8 cellular contexts compared by ENCODE assay signal in genomic region chr17:16438173-16438556, GRCh38. TPM values are rescaled to one million over a fixed set of nuclear protein-coding genes. Genes with fewer than 3 reads are reported as not detected.
A peak's percentile ranks its signal among the peaks of the same experiment; 100 is the strongest.
DNase-seq lines count a peak whose midpoint lies in the region; ATAC-seq and TF ChIP-seq lines count a peak whose summit lies in the region.

No MANE protein-coding gene starts in this region.

- ATAC-seq in stimulated activated naive CD8-positive, alpha-beta T cell treated with anti-CD3 and anti-CD28 coated beads, Interleukin-15, Interleukin-2, amounts not matched to agents 100 U/mL and 50 U/mL, for 24 hours, result no peak
- no peak for ATAC-seq in GM19397 (IDR thresholded peaks at IDR 0.05; ENCODE audit: unreplicated experiment)

- TF ChIP-seq CTCF in liver (IDR thresholded peaks at IDR 0.05; ENCODE audit: low read depth, low read length, missing input control), result no peak

- H3K27me3 Mint-ChIP-seq in stimulated activated naive CD8-positive, alpha-beta T cell treated with anti-CD3 and anti-CD28 coated beads, Interleukin-15, Interleukin-2, amounts not matched to agents 100 ng/mL and 50 ng/mL, for 24 hours, result peaks cover 3% of the 10 kb centered on the region
- H3K27me3 Mint-ChIP-seq in activated naive CD8-positive, alpha-beta T cell treated with anti-CD3 and anti-CD28 coated beads for 36 hours, result peaks cover 19% of the 10 kb centered on the region

- TF ChIP-seq RAD21 in liver (IDR thresholded peaks at IDR 0.05), result no peak

- 31% methylated on average over 8 of the region's 8 CpGs for whole genome bisulfite sequencing in liver
- WGBS in urinary bladder, result 13% methylated on average over 8 of the region's 8 CpGs

- peak overlapping the region in 1 of 2 donors; percentile 49 for H3K9ac ChIP-seq in liver (ENCODE audit: low read depth in 1 of 2, low read length in 2 of 2)

- peaks cover 50% of the 10 kb centered on the region for H3K36me3 Mint-ChIP-seq in stimulated activated naive CD8-positive, alpha-beta T cell treated with anti-CD3 and anti-CD28 coated beads, Interleukin-15, Interleukin-2, amounts not matched to agents 100 ng/mL and 50 ng/mL, for 24 hours (ENCODE audit: low read depth)
- H3K36me3 Mint-ChIP-seq in activated naive CD8-positive, alpha-beta T cell treated with anti-CD3 and anti-CD28 coated beads for 36 hours, result peaks cover 45% of the 10 kb centered on the region

- H3K27ac ChIP-seq in liver (ENCODE audit: low read depth in 1 of 2, low read length in 2 of 2) (peak overlapping the region; percentile 85), urinary bladder (ENCODE audit: low read depth) (peak overlapping the region; percentile 35)

- H3K4me3 ChIP-seq in liver (ENCODE audit: low read depth in 1 of 3, low read length in 3 of 3) (peak overlapping the region; percentile 10 to 57 (median 11)), urinary bladder (ENCODE audit: low read depth, low read length) (peak overlapping the region; percentile 88)

- no peaks in the 10 kb centered on the region for H3K9me3 Mint-ChIP-seq in stimulated activated naive CD8-positive, alpha-beta T cell treated with anti-CD3 and anti-CD28 coated beads, Interleukin-15, Interleukin-2, amounts not matched to agents 100 ng/mL and 50 ng/mL, for 24 hours
- H3K9me3 Mint-ChIP-seq in activated naive CD8-positive, alpha-beta T cell treated with anti-CD3 and anti-CD28 coated beads for 36 hours, result peaks cover 2% of the 10 kb centered on the region

- H3K9me3 ChIP-seq in liver (ENCODE audit: control insufficient read depth in 4 of 4, low read length in 3 of 4), result no peaks in the 10 kb centered on the region

- H3K4me1 ChIP-seq in liver (ENCODE audit: control insufficient read depth in 4 of 4, insufficient read depth in 4 of 4, low read length in 3 of 4) (peaks cover 6 to 29% (median 22%) of the 10 kb centered on the region in 4 donors), urinary bladder (ENCODE audit: insufficient read depth) (no peaks in the 10 kb centered on the region)

- no peak for DNase-seq in stimulated activated naive CD8-positive, alpha-beta T cell treated with anti-CD3 and anti-CD28 coated beads, Interleukin-15, Interleukin-2, amounts not matched to agents 100 U/mL and 50 U/mL, for 24 hours
- DNase-seq in activated naive CD8-positive, alpha-beta T cell treated with anti-CD3 and anti-CD28 coated beads for 36 hours, result no peak
- no peak for DNase-seq in AML-193 (lab: John Stamatoyannopoulos, UW)
- no peak for DNase-seq in stimulated activated CD4-positive, alpha-beta T cell treated with anti-CD3 and anti-CD28 coated beads, Interleukin-4, amount 100 ng/mL, for 4 hours

- H3K27me3 ChIP-seq in liver (ENCODE audit: control insufficient read depth in 4 of 4, insufficient read depth in 4 of 4, low read length in 3 of 4), result no peaks in the 10 kb centered on the region

- peak overlapping the region; percentile 99 for H3K4me3 Mint-ChIP-seq in stimulated activated naive CD8-positive, alpha-beta T cell treated with anti-CD3 and anti-CD28 coated beads, Interleukin-15, Interleukin-2, amounts not matched to agents 100 ng/mL and 50 ng/mL, for 24 hours
- H3K4me3 Mint-ChIP-seq in activated naive CD8-positive, alpha-beta T cell treated with anti-CD3 and anti-CD28 coated beads for 36 hours, result peak overlapping the region; percentile 99

- H3K36me3 ChIP-seq in liver (ENCODE audit: control insufficient read depth in 4 of 4, insufficient read depth in 3 of 4, low read depth in 1 of 4, low read length in 3 of 4) (peaks cover 8 to 25% (median 16%) of the 10 kb centered on the region in 4 donors), urinary bladder (ENCODE audit: insufficient read depth) (no peaks in the 10 kb centered on the region)

- H3K27ac Mint-ChIP-seq in stimulated activated naive CD8-positive, alpha-beta T cell treated with anti-CD3 and anti-CD28 coated beads, Interleukin-15, Interleukin-2, amounts not matched to agents 100 ng/mL and 50 ng/mL, for 24 hours, result peak overlapping the region; percentile 100
- peak overlapping the region; percentile 100 for H3K27ac Mint-ChIP-seq in activated naive CD8-positive, alpha-beta T cell treated with anti-CD3 and anti-CD28 coated beads for 36 hours

- peaks cover 55% of the 10 kb centered on the region for H3K4me1 Mint-ChIP-seq in stimulated activated naive CD8-positive, alpha-beta T cell treated with anti-CD3 and anti-CD28 coated beads, Interleukin-15, Interleukin-2, amounts not matched to agents 100 ng/mL and 50 ng/mL, for 24 hours (ENCODE audit: low read depth)
- peaks cover 42% of the 10 kb centered on the region for H3K4me1 Mint-ChIP-seq in activated naive CD8-positive, alpha-beta T cell treated with anti-CD3 and anti-CD28 coated beads for 36 hours

TF ChIP-seq in liver, 16 proteins besides CTCF, POLR2A, EP300 and RAD21:
- TF ChIP-seq TAF1 (conservative IDR thresholded peaks at IDR 0.05), result no peak
- TF ChIP-seq JUND (IDR thresholded peaks at IDR 0.05), result no peak
- no peak for TF ChIP-seq SP1 (IDR thresholded peaks at IDR 0.05)
- TF ChIP-seq FOXA1 (IDR thresholded peaks at IDR 0.05), result no peak
- no peak for TF ChIP-seq RXRA (IDR thresholded peaks at IDR 0.05)
- TF ChIP-seq EGR1 (IDR thresholded peaks at IDR 0.05; ENCODE audit: low read depth in 2 of 2), result no peak
- TF ChIP-seq MAX (IDR thresholded peaks at IDR 0.05), result no peak
- no peak for TF ChIP-seq ZBTB33 (IDR thresholded peaks at IDR 0.05)
- no peak for TF ChIP-seq HNF4G (IDR thresholded peaks at IDR 0.05)
- TF ChIP-seq FOXA2 (IDR thresholded peaks at IDR 0.05), result no peak
- no peak for TF ChIP-seq ATF3 (IDR thresholded peaks at IDR 0.05)
- no peak for TF ChIP-seq HNF4A (conservative IDR thresholded peaks at IDR 0.05)
- no peak for TF ChIP-seq GABPA (IDR thresholded peaks at IDR 0.05 in 1 of 2, conservative IDR thresholded peaks at IDR 0.05 in 1 of 2)
- no peak for TF ChIP-seq REST (IDR thresholded peaks at IDR 0.05)
- no peak for TF ChIP-seq NR2F2 (IDR thresholded peaks at IDR 0.05)
- TF ChIP-seq YY1 (IDR thresholded peaks at IDR 0.05), result no peak

RNA-seq across cellular contexts. Expression of gene TRPV2, which starts 22.8 kb away (rescaled TPM):
- total RNA-seq in activated naive CD8-positive, alpha-beta T cell treated with anti-CD3 and anti-CD28 coated beads for 36 hours, result 10 to 100 TPM; 34.4 to 40.2 TPM
- total RNA-seq in liver, result 1 to 10 TPM; 5.6 to 9.3 TPM
- polyA plus RNA-seq in liver, result 1 to 10 TPM; 2.9 to 3.5 TPM
- 6.8 TPM for total RNA-seq in urinary bladder
- 15.4 TPM for polyA plus RNA-seq in urinary bladder

RNA-seq across cellular contexts. Expression of gene LRRC75A, which starts 53.8 kb away (rescaled TPM):
- total RNA-seq in activated naive CD8-positive, alpha-beta T cell treated with anti-CD3 and anti-CD28 coated beads for 36 hours, result 1 to 10 TPM; 1.5 to 1.7 TPM
- total RNA-seq in liver, result 10 to 100 TPM in 1 of 2 donors, under 1 TPM in 1; 0.33 to 22.6 TPM
- polyA plus RNA-seq in liver, result under 1 TPM; 0.08 to 0.42 TPM
- 5.7 TPM for total RNA-seq in urinary bladder
- polyA plus RNA-seq in urinary bladder, result 4.6 TPM

RNA-seq across cellular contexts. Expression of gene UBB, which starts 57.3 kb away (rescaled TPM):
- total RNA-seq in activated naive CD8-positive, alpha-beta T cell treated with anti-CD3 and anti-CD28 coated beads for 36 hours, result 1,000 to 10,000 TPM; 1,498 to 1,547 TPM
- total RNA-seq in liver (1,000 to 10,000 TPM; 1,190 to 3,673 TPM), urinary bladder (1,468 TPM)
- polyA plus RNA-seq in liver (1,000 to 10,000 TPM; 1,427 to 1,518 TPM), urinary bladder (1,242 TPM)
